In the genomic region with DNA sequence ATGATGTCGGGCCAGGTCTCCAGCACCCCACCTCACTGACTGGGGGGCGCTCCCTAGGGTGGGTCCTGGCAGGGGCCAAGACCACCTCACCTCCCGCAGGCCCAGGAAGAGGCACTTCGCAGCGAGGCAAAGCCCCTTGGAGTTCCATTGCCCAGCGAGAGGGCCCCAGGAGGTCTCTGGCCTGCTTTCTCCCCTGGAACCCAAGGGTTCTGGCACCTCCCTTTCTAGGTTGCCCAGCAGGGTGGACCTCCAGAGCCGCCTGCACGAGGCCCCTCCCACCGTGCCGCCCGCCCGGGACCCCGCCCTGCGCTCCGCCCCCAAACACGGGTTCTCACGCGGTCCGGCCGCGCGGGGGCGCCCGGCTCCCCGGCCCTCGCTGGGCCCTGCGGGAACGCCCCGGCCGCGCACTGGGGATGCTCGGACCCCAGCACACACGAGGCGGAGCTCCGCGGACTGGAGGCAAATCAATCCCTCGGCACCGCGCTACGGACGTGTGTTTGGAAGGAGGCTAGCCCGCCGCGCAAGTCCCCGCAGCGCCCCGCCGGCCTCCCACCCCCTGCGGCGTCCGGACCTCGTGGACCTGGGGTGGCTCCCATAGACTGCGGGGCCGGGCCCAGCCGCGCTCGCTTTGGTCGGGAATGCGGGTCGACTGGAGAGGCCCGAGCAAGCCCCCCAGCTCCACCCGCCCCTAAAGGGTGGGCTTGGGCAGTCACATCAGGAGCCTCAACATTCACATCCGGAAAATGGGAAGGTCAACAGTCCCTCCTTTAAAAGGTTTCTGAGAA, we compare ENCODE assay signal across 8 cellular contexts.
A peak's percentile ranks its signal among the peaks of the same experiment; 100 is the strongest.
DNase-seq lines count a peak whose midpoint lies in the region; ATAC-seq and TF ChIP-seq lines count a peak whose summit lies in the region.

No MANE protein-coding gene starts in this region.

- TF ChIP-seq POLR2A in adrenal gland (IDR thresholded peaks at IDR 0.05) (no peak), gastrocnemius medialis (IDR thresholded peaks at IDR 0.05) (no peak)

- H3K36me3 ChIP-seq in adrenal gland (replicated peaks in 1 of 2) (no peaks in the 10 kb centered on the region), skeletal muscle satellite cell (ENCODE audit: insufficient read depth, low read length) (no peaks in the 10 kb centered on the region), gastrocnemius medialis (no peaks in the 10 kb centered on the region)

- peaks cover 0 to 30% of the 10 kb centered on the region in 2 donors for H3K4me1 ChIP-seq in adrenal gland (replicated peaks in 1 of 2)
- H3K4me1 ChIP-seq in right cardiac atrium (ENCODE audit: control insufficient read depth, insufficient read depth, low read length), result no peaks in the 10 kb centered on the region
- H3K4me1 ChIP-seq in skeletal muscle satellite cell (ENCODE audit: control insufficient read depth, insufficient read depth, low read length), result peaks cover 10% of the 10 kb centered on the region
- H3K4me1 ChIP-seq in gastrocnemius medialis, result peaks cover 3 to 5% of the 10 kb centered on the region in 2 donors

- H3K9me3 ChIP-seq in adrenal gland (replicated peaks in 1 of 3) (no peaks in the 10 kb centered on the region), right cardiac atrium (ENCODE audit: control insufficient read depth, low read length) (no peaks in the 10 kb centered on the region), skeletal muscle satellite cell (replicated peaks; ENCODE audit: low read length) (no peaks in the 10 kb centered on the region), gastrocnemius medialis (no peaks in the 10 kb centered on the region)

- H3K4me2 ChIP-seq in skeletal muscle satellite cell (ENCODE audit: low read length), result peak overlapping the region; percentile 66

- no peak overlapping the region for H3K27ac ChIP-seq in adrenal gland
- no peak overlapping the region for H3K27ac ChIP-seq in right cardiac atrium (ENCODE audit: low read length)
- no peak overlapping the region for H3K27ac ChIP-seq in gastrocnemius medialis

- WGBS in adrenal gland, 4 donors, result 8 to 51% (median 13%) methylated on average over 7 to 63 of the region's 63 CpGs
- 10% methylated on average over 63 of the region's 63 CpGs for WGBS in right cardiac atrium

- ATAC-seq in right cardiac atrium (peak; percentile 86 to 87), gastrocnemius medialis (no peak), HG02678 (IDR thresholded peaks at IDR 0.05; ENCODE audit: unreplicated experiment) (no peak)

- intact Hi-C loops in adrenal gland (cut with DNase I), result no loop called here
- intact Hi-C loops in right cardiac atrium (cut with DNase I), result no loop called here
- intact Hi-C loops in gastrocnemius medialis (cut with DNase I; ENCODE audit: low total_unique reads), result no loop called here

- TF ChIP-seq CTCF in GM20000 (IDR thresholded peaks at IDR 0.05; ENCODE audit: extremely low read depth, missing control alignments) (peak; percentile 11), adrenal gland (IDR thresholded peaks at IDR 0.05) (peak in 3 of 6 experiments; percentile 20 to 42 (median 41)), gastrocnemius medialis (IDR thresholded peaks at IDR 0.05 in 4 of 5, conservative IDR thresholded peaks at IDR 0.05 in 1 of 5) (peak in 2 of 5 experiments; percentile 9 to 32)

- H3K4me3 ChIP-seq in adrenal gland (peak overlapping the region in 1 of 4 donors; percentile 17), right cardiac atrium (ENCODE audit: low read length) (no peak overlapping the region), skeletal muscle satellite cell (ENCODE audit: low read length) (peak overlapping the region; percentile 24), gastrocnemius medialis (no peak overlapping the region)

- in situ Hi-C loops in ACHN (cut with HindIII; ENCODE audit: low pct_ligation_motif_present, low pct_unique_long_range_greater_than_20kb, low sequenced_read_pairs), result no loop called here
- in situ Hi-C loops in gastrocnemius medialis (cut with MboI; ENCODE audit: low sequenced_read_pairs in 4 of 4), result no loop called here

- peak; percentile 69 for DNase-seq in ACHN
- DNase-seq in GM20000 (ENCODE audit: low spot score), result peak; percentile 80
- peak; percentile 63 for DNase-seq in RPMI8226
- DNase-seq in adrenal gland, result peak in 6 of 7 donors; percentile 37 to 77 (median 53)
- DNase-seq in right cardiac atrium, result peak; percentile 82 to 94 (median 93)
- DNase-seq in gastrocnemius medialis, result no peak

- H3K9ac ChIP-seq in skeletal muscle satellite cell (ENCODE audit: low read depth, low read length), result no peak overlapping the region

- H3K27me3 ChIP-seq in adrenal gland (peaks cover 12% of the 10 kb centered on the region), right cardiac atrium (ENCODE audit: control insufficient read depth, insufficient read depth) (no peaks in the 10 kb centered on the region), skeletal muscle satellite cell (ENCODE audit: control insufficient read depth, insufficient read depth, low read length) (peaks cover 53% of the 10 kb centered on the region), gastrocnemius medialis (peaks cover 62 to 74% (median 66%) of the 10 kb centered on the region in 3 donors)

Comparison
In these comparisons a context has a peak if more than half of its experiments do, and no peak if none do; other contexts are left out.
1. DNase-seq: peak in ACHN (single experiment), GM20000 (single experiment), RPMI8226 (single experiment), adrenal gland (6 of 7) and right cardiac atrium (3 of 3); none in gastrocnemius medialis (0 of 2).
2. ATAC-seq: peak in right cardiac atrium (2 of 2); none in gastrocnemius medialis (0 of 2) and HG02678 (single experiment).